Comparison of ENCODE assay signal across 16 cellular contexts in genomic region chr10:86661161-86662025, GRCh38. TPM values are rescaled to one million over a fixed set of nuclear protein-coding genes. Genes with fewer than 3 reads are reported as not detected.
DNase-seq lines count a peak whose midpoint lies in the region; ATAC-seq, FAIRE-seq and TF ChIP-seq lines count a peak whose summit lies in the region.
"Had no signal": no experiment of that assay in that cellular context is flagged by ENCODE, and none has a peak within 500 bp of the region (broad histone marks: within the 10 kb centered on the region; RNA-seq: fewer than 3 reads in every experiment).

No MANE protein-coding gene starts in this region.

- H3K4me3 Mint-ChIP-seq in immature natural killer cell = no peak overlapping the region
- H3K4me3 Mint-ChIP-seq: activated naive CD8-positive, alpha-beta T cell; CD8-positive, alpha-beta memory T cell; H9; natural killer cell had no signal

- H3K27ac ChIP-seq in adrenal gland (peak overlapping the region in 1 of 5 donors; percentile 24), psoas muscle (peak overlapping the region; percentile 92), vagina (no peak overlapping the region)

- H3K9me3 ChIP-seq in adrenal gland (replicated peaks in 1 of 3) (no peaks in the 10 kb centered on the region), psoas muscle (no peaks in the 10 kb centered on the region), vagina (no peaks in the 10 kb centered on the region)

- no peaks in the 10 kb centered on the region for H3K36me3 ChIP-seq in adrenal gland (replicated peaks in 1 of 2)
- no peaks in the 10 kb centered on the region for H3K36me3 ChIP-seq in psoas muscle (ENCODE audit: insufficient read depth in 1 of 2, low read depth in 1 of 2)
- H3K36me3 ChIP-seq in vagina = no peaks in the 10 kb centered on the region

- no peaks in the 10 kb centered on the region for H3K36me3 Mint-ChIP-seq in immature natural killer cell
- H3K36me3 Mint-ChIP-seq: activated naive CD8-positive, alpha-beta T cell; CD8-positive, alpha-beta memory T cell; natural killer cell had no signal

- no peaks in the 10 kb centered on the region for H3K9me3 Mint-ChIP-seq in immature natural killer cell
- H3K9me3 Mint-ChIP-seq: CD8-positive, alpha-beta memory T cell; H9; natural killer cell had no signal

- H3K4me3 ChIP-seq in adrenal gland (no peak overlapping the region), psoas muscle (no peak overlapping the region), vagina (no peak overlapping the region)

- H3K27me3 ChIP-seq in adrenal gland = no peaks in the 10 kb centered on the region
- no peaks in the 10 kb centered on the region for H3K27me3 ChIP-seq in psoas muscle (ENCODE audit: insufficient read depth in 3 of 3, low read length in 2 of 3)
- no peaks in the 10 kb centered on the region for H3K27me3 ChIP-seq in vagina

- ATAC-seq in psoas muscle = peak; percentile 77 to 86 (median 81)
- ATAC-seq: natural killer cell had no signal

- intact Hi-C loops in adrenal gland (cut with DNase I) = no loop called here
- intact Hi-C loops in cardiac septum (cut with DNase I) = no loop called here
- intact Hi-C loops in psoas muscle (cut with DNase I) = loop anchor here in 1 of 2 donors (1.0 to 2.0 kb wide), 2 partner anchors 21 to 25 kb away; no protein-coding TSS in a partner anchor
- intact Hi-C loops in vagina (cut with DNase I) = no loop called here

- peaks cover 0 to 1% (median 0%) of the 10 kb centered on the region in 3 donors for H3K27me3 Mint-ChIP-seq in immature natural killer cell (ENCODE audit: low read depth in 3 of 3)
- H3K27me3 Mint-ChIP-seq: activated naive CD8-positive, alpha-beta T cell had no signal

- WGBS in adrenal gland, 4 donors = 58 to 69% (median 60%) methylated on average over 10 to 17 of the region's 17 CpGs
- 48 to 61% (median 48%) methylated on average over 14 to 17 of the region's 17 CpGs for WGBS in psoas muscle, 3 donors

- no peaks in the 10 kb centered on the region for H3K4me1 Mint-ChIP-seq in immature natural killer cell
- H3K4me1 Mint-ChIP-seq: CD8-positive, alpha-beta memory T cell; natural killer cell had no signal

- H3K27ac Mint-ChIP-seq in immature natural killer cell = no peak overlapping the region
- H3K27ac Mint-ChIP-seq: activated naive CD8-positive, alpha-beta T cell; CD8-positive, alpha-beta memory T cell; natural killer cell had no signal

- TF ChIP-seq CTCF in adrenal gland (IDR thresholded peaks at IDR 0.05) = no peak
- no peak for TF ChIP-seq CTCF in psoas muscle (IDR thresholded peaks at IDR 0.05)
- no peak for TF ChIP-seq CTCF in vagina (IDR thresholded peaks at IDR 0.05)

- FAIRE-seq in H54 (lab: Jason Lieb, UNC) = no peak
- FAIRE-seq: endometrium had no signal

- peaks cover 0 to 18% of the 10 kb centered on the region in 2 donors for H3K4me1 ChIP-seq in adrenal gland (replicated peaks in 1 of 2)
- peaks cover 50% of the 10 kb centered on the region for H3K4me1 ChIP-seq in psoas muscle
- peaks cover 4% of the 10 kb centered on the region for H3K4me1 ChIP-seq in vagina

- TF ChIP-seq POLR2A in H54 (IDR thresholded peaks at IDR 0.05; ENCODE audit: low read depth, low read length) (no peak), adrenal gland (IDR thresholded peaks at IDR 0.05) (peak in 1 of 2 donors; percentile 17), vagina (IDR thresholded peaks at IDR 0.05) (no peak)

- DNase-seq in H54 (ENCODE audit: insufficient read length, low spot score) (peak; percentile 81), adrenal gland (peak; percentile 84 to 96 (median 95)), cardiac septum (ENCODE audit: low spot score) (peak; percentile 90), psoas muscle (peak; percentile 84 to 96), vagina (ENCODE audit: extremely low spot score in 2 of 2) (no peak), immature natural killer cell (no peak), COLO668 (lab: John Stamatoyannopoulos, UW; ENCODE audit: unreplicated experiment) (no peak)
- DNase-seq in activated CD4-positive, alpha-beta T cell treated with anti-CD3 and anti-CD28 coated beads, Interleukin-2, amount 50 U/mL, for 48 hours = no peak
- DNase-seq: H9, natural killer cell, NCI-H1930, T1000 had no signal

RNA-seq across cellular contexts. Expression of gene LDB3, which starts 6.9 kb away (rescaled TPM):
- total RNA-seq in adrenal gland (under 1 TPM; 0.14 to 0.57 (median 0.26) TPM), cardiac septum (1,178 TPM), psoas muscle (1,000 to 10,000 TPM in 1 of 4 donors, 100 to 1,000 TPM in 3; 615 to 2,187 (median 685) TPM), vagina (4.7 TPM)
- polyA plus RNA-seq in adrenal gland (1 to 10 TPM in 2 of 3 donors, under 1 TPM in 1; 0.40 to 2.7 (median 1.9) TPM), psoas muscle (100 to 1,000 TPM; 108 to 518 (median 274) TPM), immature natural killer cell (under 1 TPM in 1 of 3 donors, not detected in 2; 0.09 TPM)
- polyA plus RNA-seq: CD8-positive, alpha-beta memory T cell had no signal

RNA-seq across cellular contexts. Expression of gene OPN4, which starts 7.0 kb away (rescaled TPM):
- under 1 TPM in 2 of 8 donors, not detected in 6; 0.28 to 0.45 TPM for total RNA-seq in adrenal gland
- polyA plus RNA-seq in adrenal gland = under 1 TPM in 2 of 3 donors, not detected in 1; 0.29 to 0.30 TPM
- not detected for total RNA-seq in cardiac septum
- under 1 TPM; 0.12 to 0.49 (median 0.32) TPM for total RNA-seq in psoas muscle
- under 1 TPM; 0.14 to 0.23 (median 0.23) TPM for polyA plus RNA-seq in psoas muscle
- total RNA-seq in vagina = not detected
- not detected for polyA plus RNA-seq in immature natural killer cell
- total RNA-seq: activated CD8-positive, alpha-beta memory T cell treated with anti-CD3 and anti-CD28 coated beads for 36 hours; CD8-positive, alpha-beta memory T cell; H9; natural killer cell had no signal
- polyA plus RNA-seq: CD8-positive, alpha-beta memory T cell had no signal

Comparison
In these comparisons a context has a peak if more than half of its experiments do, and no peak if none do; other contexts are left out.
1. DNase-seq: peak in H54 (single experiment), adrenal gland (7 of 7), cardiac septum (single experiment) and psoas muscle (2 of 2); none in vagina (0 of 2), immature natural killer cell (0 of 3), COLO668 (single experiment) and activated CD4-positive, alpha-beta T cell treated with anti-CD3 and anti-CD28 coated beads, Interleukin-2, amount 50 U/mL, for 48 hours (0 of 2).
2. RNA of gene LDB3, which starts 6.9 kb away (total RNA-seq): 1,178 TPM in cardiac septum (single experiment) and 615 to 2,187 TPM in psoas muscle; 4.7 TPM in vagina (single experiment) and 0.14 to 0.57 TPM in adrenal gland; every median in the first group is over 100 times any median in the second.